In the genomic region with DNA sequence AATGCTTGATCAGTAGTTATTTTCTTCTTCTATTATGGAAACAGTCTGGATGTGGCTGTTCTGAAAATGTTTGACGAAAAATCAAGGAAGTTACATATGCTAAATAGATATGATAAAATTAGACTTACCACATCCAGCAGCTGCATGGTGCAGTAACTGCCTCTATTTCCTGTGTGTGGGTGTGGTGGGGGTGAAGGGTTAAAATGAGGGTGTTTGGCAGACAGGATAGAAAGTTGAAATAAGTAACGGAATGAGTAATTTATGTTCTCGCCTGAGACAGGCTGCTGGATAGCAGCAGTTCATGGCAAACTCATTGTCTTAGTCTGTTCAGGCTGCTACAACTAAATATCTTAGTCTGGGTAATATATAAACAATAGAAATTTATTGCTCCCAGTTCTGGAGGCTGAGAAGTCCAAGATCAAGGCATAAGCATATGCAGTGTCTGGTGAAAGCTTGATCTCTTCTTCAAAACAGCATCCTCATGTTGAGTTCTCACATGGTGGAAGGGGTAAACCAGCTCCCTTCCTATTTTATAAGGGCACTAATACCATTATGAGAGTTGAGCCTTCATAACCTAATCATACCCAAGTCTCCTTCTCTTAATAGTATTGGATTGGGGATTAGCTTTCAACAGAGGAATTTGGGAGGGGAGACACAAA, we compare ENCODE assay signal across 12 cellular contexts.
DNase-seq lines count a peak whose midpoint lies in the region; ATAC-seq, FAIRE-seq and TF ChIP-seq lines count a peak whose summit lies in the region.
"Had no signal": no experiment of that assay in that cellular context is flagged by ENCODE, and none has a peak within 500 bp of the region (broad histone marks: within the 10 kb centered on the region; RNA-seq: fewer than 3 reads in every experiment).

No MANE protein-coding gene starts in this region.

- TF ChIP-seq POLR2A in esophagus squamous epithelium (IDR thresholded peaks at IDR 0.05): no peak

- no peak overlapping the region for H3K27ac ChIP-seq in esophagus squamous epithelium
- H3K27ac ChIP-seq: epithelial cell of prostate had no signal

- H3K4me3 ChIP-seq in esophagus squamous epithelium: no peak overlapping the region

- H3K27me3 ChIP-seq in esophagus squamous epithelium: no peaks in the 10 kb centered on the region

- no peaks in the 10 kb centered on the region for H3K9me3 ChIP-seq in esophagus squamous epithelium

- ATAC-seq in HG03439 (IDR thresholded peaks at IDR 0.05; ENCODE audit: unreplicated experiment): peak; percentile 87
- no peak for ATAC-seq in HG02870 (IDR thresholded peaks at IDR 0.05; ENCODE audit: unreplicated experiment)
- ATAC-seq: PC-3 had no signal

- FAIRE-seq in D721Med (lab: Jason Lieb, UNC): no peak

- intact Hi-C loops in esophagus squamous epithelium (cut with DNase I): no loop called here

- DNase-seq in stimulated activated CD8-positive, alpha-beta memory T cell treated with anti-CD3 and anti-CD28 coated beads, Interleukin-15, amount 100 ng/mL, for 48 hours (ENCODE audit: low read depth in 2 of 2): peak; percentile 8 to 19
- DNase-seq in stimulated activated CD8-positive, alpha-beta memory T cell treated with anti-CD3 and anti-CD28 coated beads, Interleukin-4, amount 100 ng/mL, for 48 hours: no peak
- DNase-seq in activated CD4-positive, alpha-beta T cell treated with anti-CD3 and anti-CD28 coated beads, Interleukin-2, amount 50 U/mL, for 48 hours: peak; percentile 2 to 4
- DNase-seq in esophagus squamous epithelium (lab: John Stamatoyannopoulos, UW) (no peak), D721Med (ENCODE audit: insufficient read length, low spot score) (no peak), amygdala (lab: John Stamatoyannopoulos, UW) (no peak)
- DNase-seq: activated CD8-positive, alpha-beta memory T cell treated with anti-CD3 and anti-CD28 coated beads, Interleukin-2, amount 50 U/mL, for 48 hours; H7; PC-3 had no signal

- 42 to 59% methylated on average over 3 of the region's 3 CpGs for WGBS in esophagus squamous epithelium, 2 donors

- TF ChIP-seq CTCF in esophagus squamous epithelium (IDR thresholded peaks at IDR 0.05) (no peak), D721Med (IDR thresholded peaks at IDR 0.05; ENCODE audit: insufficient read depth, missing control alignments) (no peak)

- no peaks in the 10 kb centered on the region for H3K36me3 ChIP-seq in esophagus squamous epithelium

- H3K4me1 ChIP-seq in esophagus squamous epithelium: no peaks in the 10 kb centered on the region

Comparison
In these comparisons a context has a peak if more than half of its experiments do, and no peak if none do; other contexts are left out.
1. DNase-seq: peak in stimulated activated CD8-positive, alpha-beta memory T cell treated with anti-CD3 and anti-CD28 coated beads, Interleukin-15, amount 100 ng/mL, for 48 hours (2 of 2) and activated CD4-positive, alpha-beta T cell treated with anti-CD3 and anti-CD28 coated beads, Interleukin-2, amount 50 U/mL, for 48 hours (2 of 2); none in stimulated activated CD8-positive, alpha-beta memory T cell treated with anti-CD3 and anti-CD28 coated beads, Interleukin-4, amount 100 ng/mL, for 48 hours (single experiment), esophagus squamous epithelium (single experiment), D721Med (single experiment) and amygdala (0 of 56).